ENCODE assay signal across 3 cellular contexts in genomic region chr1:151986501-151987190, GRCh38.
TF ChIP-seq lines count a peak whose summit lies in the region.

No MANE protein-coding gene starts in this region.

TF ChIP-seq in SK-N-SH, 30 proteins besides CTCF, POLR2A, EP300 and RAD21 (continued from another document):
- TF ChIP-seq JUND (IDR thresholded peaks at IDR 0.05): peak; percentile 15; the same call in 1 of the 2 replicates
- TF ChIP-seq MEF2A (IDR thresholded peaks at IDR 0.05; ENCODE audit: borderline replicate concordance, low read depth): no peak
- TF ChIP-seq IRF3 (IDR thresholded peaks at IDR 0.05; ENCODE audit: low read depth, low read length): no peak
TF ChIP-seq in SK-N-SH: peak in this region for 2.

TF ChIP-seq in SK-N-SH treated with all-trans-retinoic acid at 6 μM for 48 hours, 23 proteins besides CTCF, POLR2A, EP300 and RAD21 (continued from another document):
- TF ChIP-seq CSDC2 (CRISPR knock-in tag; IDR thresholded peaks at IDR 0.05) (no peak), PATZ1 (CRISPR knock-in tag; IDR thresholded peaks at IDR 0.05; ENCODE audit: borderline replicate concordance) (no peak), ZC3H10 (CRISPR knock-in tag; IDR thresholded peaks at IDR 0.05) (no peak), CREB5 (CRISPR knock-in tag; IDR thresholded peaks at IDR 0.05; ENCODE audit: low read depth) (no peak), ISL1 (CRISPR knock-in tag; IDR thresholded peaks at IDR 0.05) (no peak), TCF4 (CRISPR knock-in tag; IDR thresholded peaks at IDR 0.05; ENCODE audit: borderline replicate concordance) (no peak)

TF ChIP-seq in HEK293, 187 proteins besides CTCF, POLR2A, EP300 and RAD21:
- TF ChIP-seq ZEB2 (tag by site-specific recombination; IDR thresholded peaks at IDR 0.05): 0 out of 2 replicates have a peak, but pooled peaks have one; percentile 27
- no peak for TF ChIP-seq ZNF510 (tag by site-specific recombination; IDR thresholded peaks at IDR 0.05; ENCODE audit: insufficient replicate concordance)
- peak; percentile 72; the same call in 1 of the 2 replicates for TF ChIP-seq ZNF362 (tag by site-specific recombination; IDR thresholded peaks at IDR 0.05)
- no peak for TF ChIP-seq ZBTB11 (tag by site-specific recombination; conservative IDR thresholded peaks at IDR 0.05; ENCODE audit: low read depth)
- TF ChIP-seq ZNF473 (tag by site-specific recombination; IDR thresholded peaks at IDR 0.05): no peak
- TF ChIP-seq PRDM6 (tag by site-specific recombination; IDR thresholded peaks at IDR 0.05): peak; percentile 44; the same call in 1 of the 2 replicates
- no peak for TF ChIP-seq ZNF514 (tag by site-specific recombination; IDR thresholded peaks at IDR 0.05)
- no peak for TF ChIP-seq ZNF704 (tag by site-specific recombination; IDR thresholded peaks at IDR 0.05)
- TF ChIP-seq SP7 (tag by site-specific recombination; IDR thresholded peaks at IDR 0.05): 0 out of 2 replicates have a peak, but pooled peaks have one; percentile 13
TF ChIP-seq in HEK293: peak in this region for 4.
